In genomic region chrX:20265726-20266681, GRCh38 we compare ENCODE assay signal across 8 cellular contexts. TPM values are rescaled to one million over a fixed set of nuclear protein-coding genes. Genes with fewer than 3 reads are reported as not detected.
DNase-seq lines count a peak whose midpoint lies in the region; ATAC-seq and TF ChIP-seq lines count a peak whose summit lies in the region.

No MANE protein-coding gene starts in this region.

- H3K9me3 ChIP-seq in breast epithelium, result no peaks in the 10 kb centered on the region

- peak overlapping the region; percentile 63 to 77 (median 71) for H3K4me3 ChIP-seq in breast epithelium

- no peaks in the 10 kb centered on the region for H3K4me1 ChIP-seq in breast epithelium

- H3K36me3 ChIP-seq in breast epithelium, result no peaks in the 10 kb centered on the region

- no peak for TF ChIP-seq POLR2A in breast epithelium (IDR thresholded peaks at IDR 0.05)

- peak; percentile 13 for ATAC-seq in GM18502 (IDR thresholded peaks at IDR 0.05; ENCODE audit: poor library complexity, unreplicated experiment)
- peak; percentile 4 for ATAC-seq in HG03103 (IDR thresholded peaks at IDR 0.05; ENCODE audit: low read depth, unreplicated experiment)

- TF ChIP-seq CTCF in 22Rv1 (IDR thresholded peaks at IDR 0.05) (no peak), breast epithelium (IDR thresholded peaks at IDR 0.05) (no peak)

- intact Hi-C loops in breast epithelium (cut with DNase I; ENCODE audit: low total_unique reads), result no loop called here

- H3K27ac ChIP-seq in 22Rv1 (peak overlapping the region; percentile 70), breast epithelium (peak overlapping the region; percentile 83 to 93)

- DNase-seq in T-helper 2 cell (peak in 4 of 5 experiments; percentile 9 to 50 (median 16)), breast epithelium (ENCODE audit: low spot score in 2 of 2) (peak in 1 of 2 donors; percentile 45), islet precursor cell (peak; percentile 55), NCI-H774 (lab: John Stamatoyannopoulos, UW) (no peak)
- DNase-seq in stimulated activated CD4-positive, alpha-beta T cell treated with anti-CD3 and anti-CD28 coated beads, Interleukin-4, amount 100 ng/mL, for 4 hours, result peak; percentile 24 to 34

- peaks cover 0 to 29% of the 10 kb centered on the region in 2 donors for H3K27me3 ChIP-seq in breast epithelium

RNA-seq across cellular contexts. Expression of gene RPS6KA3, which starts 0.7 kb away (rescaled TPM):
- total RNA-seq in breast epithelium, result 10 to 100 TPM; 35.7 to 41.0 (median 37.0) TPM
